ENCODE assay signal across 1 cellular context in the genomic region with DNA sequence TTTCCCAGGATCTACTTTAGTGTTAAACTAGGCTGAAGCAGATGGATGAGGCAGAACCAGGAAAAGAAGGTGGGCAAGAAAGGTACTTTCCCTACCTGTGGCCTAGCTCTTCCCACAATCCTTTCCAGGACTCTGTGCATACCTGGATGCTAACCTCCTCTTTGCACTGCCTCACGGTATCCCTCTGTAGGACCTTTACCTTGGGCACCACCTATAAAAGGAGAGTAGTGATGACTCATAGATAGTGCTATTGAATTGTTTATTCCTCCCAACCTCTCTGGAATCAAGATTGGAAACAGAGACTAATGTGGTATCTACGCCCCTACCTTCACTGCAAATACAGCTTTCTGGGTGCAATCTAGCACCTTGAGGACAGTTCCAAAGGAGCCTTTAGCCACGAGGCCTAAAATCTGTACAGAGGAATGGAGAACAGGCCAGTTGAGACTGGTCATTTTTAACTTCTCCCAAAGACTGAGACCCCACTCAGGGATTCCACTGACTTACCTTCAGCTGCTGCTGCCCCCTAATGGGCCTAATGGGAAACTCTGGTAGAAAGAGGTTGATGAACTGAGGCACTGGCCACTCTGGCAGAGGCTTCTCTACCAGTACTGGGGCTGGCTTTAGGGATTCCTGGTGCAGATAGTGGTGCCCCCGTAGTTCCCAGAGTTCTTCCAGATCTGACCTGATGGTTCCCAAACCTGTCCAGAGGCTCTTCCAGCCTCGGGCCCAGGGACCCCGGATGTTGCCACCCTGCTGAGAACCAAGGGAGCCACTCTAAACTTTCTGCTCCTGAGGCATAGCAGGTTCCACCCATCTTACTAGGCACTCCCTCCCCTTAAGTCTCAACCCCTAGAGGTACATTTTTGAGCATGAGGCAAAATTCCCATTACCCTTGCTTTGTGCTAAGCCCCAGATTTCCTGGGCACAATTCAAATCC.
TF ChIP-seq lines count a peak whose summit lies in the region.

No MANE protein-coding gene starts in this region.

TF ChIP-seq in HEK293, 187 proteins besides CTCF, POLR2A, EP300 and RAD21:
- 0 out of 2 replicates have a peak, but pooled peaks have one; percentile 20 for TF ChIP-seq GLIS1 (tag by site-specific recombination; IDR thresholded peaks at IDR 0.05)
- TF ChIP-seq EGR2 (tag by site-specific recombination; IDR thresholded peaks at IDR 0.05; ENCODE audit: low read depth): no peak
- no peak for TF ChIP-seq ZNF169 (tag by site-specific recombination; IDR thresholded peaks at IDR 0.05)
- TF ChIP-seq, protein P1, sequence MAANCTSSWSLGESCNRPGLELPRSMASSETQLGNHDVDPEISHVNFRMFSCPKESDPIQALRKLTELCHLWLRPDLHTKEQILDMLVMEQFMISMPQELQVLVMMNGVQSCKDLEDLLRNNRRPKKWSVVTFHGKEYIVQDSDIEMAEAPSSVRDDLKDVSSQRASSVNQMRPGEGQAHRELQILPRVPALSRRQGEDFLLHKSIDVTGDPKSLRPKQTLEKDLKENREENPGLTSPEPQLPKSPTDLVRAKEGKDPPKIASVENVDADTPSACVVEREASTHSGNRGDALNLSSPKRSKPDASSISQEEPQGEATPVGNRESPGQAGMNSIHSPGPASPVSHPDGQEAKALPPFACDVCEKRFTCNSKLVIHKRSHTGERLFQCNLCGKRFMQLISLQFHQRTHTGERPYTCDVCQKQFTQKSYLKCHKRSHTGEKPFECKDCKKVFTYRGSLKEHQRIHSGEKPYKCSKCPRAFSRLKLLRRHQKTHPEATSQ (tag by site-specific recombination; IDR thresholded peaks at IDR 0.05): no peak
- no peak for TF ChIP-seq ZNF596 (tag by site-specific recombination; IDR thresholded peaks at IDR 0.05)
- TF ChIP-seq, protein P2, sequence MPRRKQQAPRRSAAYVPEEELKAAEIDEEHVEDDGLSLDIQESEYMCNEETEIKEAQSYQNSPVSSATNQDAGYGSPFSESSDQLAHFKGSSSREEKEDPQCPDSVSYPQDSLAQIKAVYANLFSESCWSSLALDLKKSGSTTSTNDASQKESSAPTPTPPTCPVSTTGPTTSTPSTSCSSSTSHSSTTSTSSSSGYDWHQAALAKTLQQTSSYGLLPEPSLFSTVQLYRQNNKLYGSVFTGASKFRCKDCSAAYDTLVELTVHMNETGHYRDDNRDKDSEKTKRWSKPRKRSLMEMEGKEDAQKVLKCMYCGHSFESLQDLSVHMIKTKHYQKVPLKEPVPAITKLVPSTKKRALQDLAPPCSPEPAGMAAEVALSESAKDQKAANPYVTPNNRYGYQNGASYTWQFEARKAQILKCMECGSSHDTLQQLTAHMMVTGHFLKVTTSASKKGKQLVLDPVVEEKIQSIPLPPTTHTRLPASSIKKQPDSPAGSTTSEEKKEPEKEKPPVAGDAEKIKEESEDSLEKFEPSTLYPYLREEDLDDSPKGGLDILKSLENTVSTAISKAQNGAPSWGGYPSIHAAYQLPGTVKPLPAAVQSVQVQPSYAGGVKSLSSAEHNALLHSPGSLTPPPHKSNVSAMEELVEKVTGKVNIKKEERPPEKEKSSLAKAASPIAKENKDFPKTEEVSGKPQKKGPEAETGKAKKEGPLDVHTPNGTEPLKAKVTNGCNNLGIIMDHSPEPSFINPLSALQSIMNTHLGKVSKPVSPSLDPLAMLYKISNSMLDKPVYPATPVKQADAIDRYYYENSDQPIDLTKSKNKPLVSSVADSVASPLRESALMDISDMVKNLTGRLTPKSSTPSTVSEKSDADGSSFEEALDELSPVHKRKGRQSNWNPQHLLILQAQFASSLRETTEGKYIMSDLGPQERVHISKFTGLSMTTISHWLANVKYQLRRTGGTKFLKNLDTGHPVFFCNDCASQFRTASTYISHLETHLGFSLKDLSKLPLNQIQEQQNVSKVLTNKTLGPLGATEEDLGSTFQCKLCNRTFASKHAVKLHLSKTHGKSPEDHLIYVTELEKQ (tag by site-specific recombination; IDR thresholded peaks at IDR 0.05; ENCODE audit: borderline replicate concordance): no peak
- no peak for TF ChIP-seq ZNF2 (tag by site-specific recombination; IDR thresholded peaks at IDR 0.05)
- no peak for TF ChIP-seq ZNF221 (tag by site-specific recombination; IDR thresholded peaks at IDR 0.05; ENCODE audit: borderline replicate concordance)
- no peak for TF ChIP-seq ZNF610 (tag by site-specific recombination; IDR thresholded peaks at IDR 0.05; ENCODE audit: borderline replicate concordance)
- TF ChIP-seq ZNF654 (tag by site-specific recombination; IDR thresholded peaks at IDR 0.05; ENCODE audit: low read depth): peak; percentile 54
- TF ChIP-seq IKZF3 (tag by site-specific recombination; IDR thresholded peaks at IDR 0.05): no peak
- no peak for TF ChIP-seq ZNF530 (tag by site-specific recombination; IDR thresholded peaks at IDR 0.05; ENCODE audit: low read depth)
- TF ChIP-seq TRIM28 (IDR thresholded peaks at IDR 0.05; ENCODE audit: borderline replicate concordance, low read length): no peak
- no peak for TF ChIP-seq ZNF394 (tag by site-specific recombination; IDR thresholded peaks at IDR 0.05; ENCODE audit: borderline replicate concordance)
- no peak for TF ChIP-seq SCRT2 (tag by site-specific recombination; IDR thresholded peaks at IDR 0.05)
- no peak for TF ChIP-seq MYNN (tag by site-specific recombination; IDR thresholded peaks at IDR 0.05; ENCODE audit: borderline replicate concordance)
- TF ChIP-seq ZNF837 (tag by site-specific recombination; IDR thresholded peaks at IDR 0.05): no peak
- TF ChIP-seq, protein P3, sequence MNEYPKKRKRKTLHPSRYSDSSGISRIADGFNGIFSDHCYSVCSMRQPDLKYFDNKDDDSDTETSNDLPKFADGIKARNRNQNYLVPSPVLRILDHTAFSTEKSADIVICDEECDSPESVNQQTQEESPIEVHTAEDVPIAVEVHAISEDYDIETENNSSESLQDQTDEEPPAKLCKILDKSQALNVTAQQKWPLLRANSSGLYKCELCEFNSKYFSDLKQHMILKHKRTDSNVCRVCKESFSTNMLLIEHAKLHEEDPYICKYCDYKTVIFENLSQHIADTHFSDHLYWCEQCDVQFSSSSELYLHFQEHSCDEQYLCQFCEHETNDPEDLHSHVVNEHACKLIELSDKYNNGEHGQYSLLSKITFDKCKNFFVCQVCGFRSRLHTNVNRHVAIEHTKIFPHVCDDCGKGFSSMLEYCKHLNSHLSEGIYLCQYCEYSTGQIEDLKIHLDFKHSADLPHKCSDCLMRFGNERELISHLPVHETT (tag by site-specific recombination; IDR thresholded peaks at IDR 0.05): no peak
- no peak for TF ChIP-seq ZNF37A (tag by site-specific recombination; IDR thresholded peaks at IDR 0.05)
- 0 out of 2 replicates have a peak, but pooled peaks have one; percentile 47 for TF ChIP-seq ZBTB48 (tag by site-specific recombination; IDR thresholded peaks at IDR 0.05)
- TF ChIP-seq ZNF274 (IDR thresholded peaks at IDR 0.05; ENCODE audit: low read length): no peak
- TF ChIP-seq ZNF274 (tag by site-specific recombination; IDR thresholded peaks at IDR 0.05; ENCODE audit: borderline replicate concordance): no peak
- TF ChIP-seq ZNF701 (tag by site-specific recombination; IDR thresholded peaks at IDR 0.05): no peak
- no peak for TF ChIP-seq BCL11B (tag by site-specific recombination; IDR thresholded peaks at IDR 0.05; ENCODE audit: low read depth)
